In genomic region chr4:82241534-82241933, GRCh38 we compare ENCODE assay signal across 35 cellular contexts.
"Had no signal": no experiment of that assay in that cellular context is flagged by ENCODE, and none has a peak within 500 bp of the region (broad histone marks: within the 10 kb centered on the region; RNA-seq: fewer than 3 reads in every experiment).

No MANE protein-coding gene starts in this region.

- H3K27me3 ChIP-seq: MG63 had no signal

- H3K36me3 ChIP-seq: MG63 had no signal

- H3K4me3 ChIP-seq: MG63 had no signal

- H3K9me3 ChIP-seq: MG63 had no signal

- DNase-seq: Karpas-422, Kasumi-1, MG63, MM.1S, MV-4-11, NCI-H1048, NCI-H1092, NCI-H1092 treated with DMSO at 0.1 percent for 48 hours, NCI-H1105, NCI-H1105 treated with DMSO at 0.1 percent for 48 hours, NCI-H1417, NCI-H1417 treated with DMSO at 0.1 percent for 48 hours, NCI-H1436, NCI-H1436 treated with DMSO at 0.1 percent for 48 hours, NCI-H146, NCI-H1694, NCI-H1694 treated with DMSO at 0.1 percent for 48 hours, NCI-H187, NCI-H187 treated with DMSO at 0.1 percent for 48 hours, NCI-H1930, NCI-H2029, NCI-H2029 treated with DMSO at 0.1 percent for 48 hours, NCI-H2081, NCI-H2081 treated with DMSO at 0.1 percent for 48 hours, NCI-H2107, NCI-H2171, NCI-H2171 treated with DMSO at 0.1 percent for 48 hours, NCI-H2227 treated with DMSO at 0.1 percent for 48 hours, NCI-H226, NCI-H345, NCI-H446, NCI-H446 treated with DMSO at 0.1 percent for 48 hours, NCI-H510A, NCI-H510A treated with DMSO at 0.1 percent for 48 hours, NCI-H524 had no signal
